Comparison of ENCODE assay signal across 35 cellular contexts in the genomic region with DNA sequence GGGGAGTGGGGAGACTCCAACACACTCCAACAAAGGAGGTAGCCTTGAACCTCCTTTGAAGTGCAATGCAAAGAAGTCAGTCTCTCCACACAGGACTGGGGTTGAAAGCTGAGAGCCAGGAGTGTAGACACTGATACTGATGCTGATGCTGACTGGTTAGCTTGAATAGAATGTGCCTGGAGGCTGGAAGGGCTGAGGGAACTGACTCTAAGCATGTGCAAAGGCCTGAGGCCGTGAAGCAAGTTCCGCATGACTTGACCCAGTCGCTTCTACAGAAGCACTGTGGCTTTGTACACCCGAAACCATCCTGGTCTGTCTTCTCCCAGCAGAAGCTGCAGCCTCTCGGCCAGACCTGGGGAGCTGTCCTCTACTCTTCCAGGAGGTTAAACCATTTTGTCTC. TPM values are rescaled to one million over a fixed set of nuclear protein-coding genes. Genes with fewer than 3 reads are reported as not detected.
"Had no signal": no experiment of that assay in that cellular context is flagged by ENCODE, and none has a peak within 500 bp of the region (broad histone marks: within the 10 kb centered on the region; RNA-seq: fewer than 3 reads in every experiment).

No MANE protein-coding gene starts in this region.

- H3K4me1 ChIP-seq: adrenal gland, body of pancreas, breast epithelium had no signal

- FAIRE-seq: astrocyte, RCC 7860 had no signal

- H3K9me3 ChIP-seq: adrenal gland, body of pancreas, breast epithelium, MG63 had no signal

- H3K4me2 ChIP-seq: PC-9 had no signal

- H3K27me3 ChIP-seq: body of pancreas, MG63 had no signal

- H2AFZ ChIP-seq: PC-9 had no signal

- H3K27ac ChIP-seq: adrenal gland, body of pancreas, breast epithelium, PC-9, RWPE1, WERI-Rb-1 had no signal

- ATAC-seq: activated CD8-positive, alpha-beta T cell treated with anti-CD3 and anti-CD28 coated beads, Interleukin-2, amount 10 ng/mL, durations not matched to agents 7 days and 5 days; activated naive CD4-positive, alpha-beta T cell treated with anti-CD3 and anti-CD28 coated beads, Interleukin-2, amount 50 U/mL, for 72 hours; body of pancreas; Right ventricle myocardium inferior; SK-N-SH treated with all-trans-retinoic acid at 6 μM for 48 hours had no signal

- DNase-seq: activated CD4-positive, alpha-beta T cell treated with anti-CD3 and anti-CD28 coated beads, Interleukin-2, amount 10 ng/mL, durations not matched to agents 7 days and 5 days; activated CD4-positive, alpha-beta T cell treated with anti-CD3 and anti-CD28 coated beads, Interleukin-2, amount 50 U/mL, for 48 hours; activated CD8-positive, alpha-beta T cell treated with anti-CD3 and anti-CD28 coated beads, Interleukin-2, amount 10 ng/mL, durations not matched to agents 7 days and 5 days; activated gamma-delta T cell treated with Interleukin-2 at 50 U/mL for 16 hours; activated naive CD4-positive, alpha-beta T cell treated with anti-CD3 and anti-CD28 coated beads for 36 hours; activated T-cell treated with anti-CD3 and anti-CD28 coated beads, Interleukin-2, amount 50 U/mL, for 24 hours; adrenal gland; body of pancreas; Kasumi-1; KG1; MG63; NCI-H1048; NCI-H1105 treated with DMSO at 0.1 percent for 48 hours; NCI-H1436; NCI-H1694; NCI-H1930; NCI-H345; NCI-H524 treated with DMSO at 0.1 percent for 48 hours; PC-9; SIG-M5; T1000; WERI-Rb-1 had no signal

- H3K36me3 ChIP-seq: adrenal gland, breast epithelium, MG63, WERI-Rb-1 had no signal

- H3K4me3 ChIP-seq: adrenal gland, body of pancreas, breast epithelium, MG63, PC-9 had no signal

RNA-seq across cellular contexts. Expression of a gene that starts 10.4 kb away (rescaled TPM):
- total RNA-seq: activated CD4-positive, alpha-beta T cell treated with anti-CD3 and anti-CD28 coated beads, Interleukin-2, amount 10 ng/mL, durations not matched to agents 7 days and 5 days; activated CD8-positive, alpha-beta T cell treated with anti-CD3 and anti-CD28 coated beads, Interleukin-2, amount 10 ng/mL, durations not matched to agents 7 days and 5 days; activated naive CD4-positive, alpha-beta T cell treated with anti-CD3 and anti-CD28 coated beads for 36 hours; activated naive CD4-positive, alpha-beta T cell treated with anti-CD3 and anti-CD28 coated beads, Interleukin-2, amount 50 U/mL, for 72 hours; activated T-helper 1 cell treated with anti-CD3 and anti-CD28 coated beads, Interleukin-12 subunit alpha, Interleukin-12 subunit beta, Interleukin-2, Interleukin-4 antibody, amounts not matched to agents 30 ng/mL and 10 ng/mL and 1 ng/mL, durations not matched to agents 14 hours and 24 hours and 36 hours; adrenal gland; body of pancreas; breast epithelium; cardiac septum; NCI-H460; OCI-LY7; PC-9; Right ventricle myocardium inferior; T-helper 1 cell treated with Interleukin-12 subunit alpha and Interleukin-12 subunit beta and Interleukin-4 antibody, amounts not matched to agents 30 ng/mL and 1 ng/mL, for 36 hours; T-helper 2 cell treated with Interferon-gamma antibody and Interleukin-4, amounts not matched to agents 100 ng/mL and 5 ng/mL, for 36 hours had no signal
- polyA plus RNA-seq: adrenal gland had no signal
